Comparison of ENCODE assay signal across 24 cellular contexts in genomic region chr3:55857635-55858034, GRCh38.
"Had no signal": no experiment of that assay in that cellular context is flagged by ENCODE, and none has a peak within 500 bp of the region (broad histone marks: within the 10 kb centered on the region; RNA-seq: fewer than 3 reads in every experiment).

No MANE protein-coding gene starts in this region.

- H3K27ac Mint-ChIP-seq: immature natural killer cell; naive B cell; natural killer cell; progenitor cell of endocrine pancreas; stimulated activated naive CD8-positive, alpha-beta T cell treated with anti-CD3 and anti-CD28 coated beads, Interleukin-15, amount 100 ng/mL, for 72 hours had no signal

- ATAC-seq: heart left ventricle; natural killer cell; sciatic nerve; stimulated activated naive CD8-positive, alpha-beta T cell treated with anti-CD3 and anti-CD28 coated beads, Interleukin-15, amount 100 ng/mL, for 72 hours had no signal

- H3K36me3 ChIP-seq: heart left ventricle, left ventricle myocardium inferior, ovary, right atrium auricular region, tibial nerve, upper lobe of left lung, vagina had no signal

- H3K4me1 ChIP-seq: heart left ventricle, right atrium auricular region, tibial nerve, upper lobe of left lung had no signal

- H3K36me3 Mint-ChIP-seq: immature natural killer cell, mesothelial cell of epicardium, naive B cell, natural killer cell had no signal

- H3K27me3 ChIP-seq: ovary, right atrium auricular region, tibial nerve, upper lobe of left lung, vagina had no signal

- DNase-seq: heart left ventricle; hypothalamus; immature natural killer cell; islet precursor cell; left ventricle myocardium inferior; mesendoderm; naive B cell; natural killer cell; ovary; stimulated activated CD4-positive, alpha-beta T cell treated with anti-CD3 and anti-CD28 coated beads, Interleukin-12 subunit alpha, Interleukin-12 subunit beta, amount 100 ng/mL, for 4 hours; stimulated activated CD4-positive, alpha-beta T cell treated with anti-CD3 and anti-CD28 coated beads, Interleukin-15, amount 100 ng/mL, for 24 hours; stimulated activated CD4-positive, alpha-beta T cell treated with anti-CD3 and anti-CD28 coated beads, Interleukin-2, amount 100 ng/mL, for 24 hours; stimulated activated CD4-positive, alpha-beta T cell treated with anti-CD3 and anti-CD28 coated beads, Interleukin-4, amount 100 ng/mL, for 1 hour; stimulated activated naive CD4-positive, alpha-beta T cell; stimulated activated naive CD8-positive, alpha-beta T cell treated with anti-CD3 and anti-CD28 coated beads, Interleukin-15, amount 100 ng/mL, for 72 hours; substantia nigra; upper lobe of left lung had no signal

- H3K27me3 Mint-ChIP-seq: naive B cell; progenitor cell of endocrine pancreas; stimulated activated naive CD8-positive, alpha-beta T cell treated with anti-CD3 and anti-CD28 coated beads, Interleukin-15, amount 100 ng/mL, for 72 hours had no signal

- H3K4me3 ChIP-seq: heart left ventricle, left ventricle myocardium inferior, ovary, right atrium auricular region, skin epidermis, tibial nerve, upper lobe of left lung, vagina had no signal

- H3K4me1 Mint-ChIP-seq: immature natural killer cell; naive B cell; natural killer cell; stimulated activated naive CD8-positive, alpha-beta T cell treated with anti-CD3 and anti-CD28 coated beads, Interleukin-15, amount 100 ng/mL, for 72 hours had no signal

- H3K4me3 Mint-ChIP-seq: immature natural killer cell; mesothelial cell of epicardium; naive B cell; natural killer cell; stimulated activated naive CD8-positive, alpha-beta T cell treated with anti-CD3 and anti-CD28 coated beads, Interleukin-15, amount 100 ng/mL, for 72 hours had no signal

- H3K9me3 ChIP-seq: heart left ventricle, left ventricle myocardium inferior, ovary, right atrium auricular region, tibial nerve, upper lobe of left lung, vagina had no signal

- H3K27ac ChIP-seq: heart left ventricle, left ventricle myocardium inferior, ovary, right atrium auricular region, tibial nerve, upper lobe of left lung, vagina had no signal

- H3K9me3 Mint-ChIP-seq: mesothelial cell of epicardium; naive B cell; natural killer cell; stimulated activated naive CD8-positive, alpha-beta T cell treated with anti-CD3 and anti-CD28 coated beads, Interleukin-15, amount 100 ng/mL, for 72 hours had no signal
